ENCODE assay signal across 7 cellular contexts in genomic region chr1:8611634-8612521, GRCh38.
DNase-seq lines count a peak whose midpoint lies in the region; ATAC-seq, FAIRE-seq and TF ChIP-seq lines count a peak whose summit lies in the region.
"Not testable (repeated sequence)": the region's sequence is repeated elsewhere in the genome, so short reads cannot be mapped to it uniquely, and the experiment has no call there.

No MANE protein-coding gene starts in this region.

- H3K4me2 ChIP-seq in PC-3 (ENCODE audit: low read length); neural progenitor cell: not testable (repeated sequence)

- not testable (repeated sequence) for H3K4me3 ChIP-seq in CD4-positive, CD25-positive, alpha-beta regulatory T cell (ENCODE audit: low read depth, low read length); PC-3 (ENCODE audit: low read length); bronchial epithelial cell (ENCODE audit: low read depth, low read length); neural progenitor cell

- not testable (repeated sequence) for H3K9me2 ChIP-seq in PC-3 (replicated peaks; ENCODE audit: low read length)

- H3K9me3 ChIP-seq in CD4-positive, CD25-positive, alpha-beta regulatory T cell (ENCODE audit: control insufficient read depth in 2 of 2, low read length in 2 of 2); PC-3 (ENCODE audit: low read length); neural progenitor cell (ENCODE audit: low read depth): not testable (repeated sequence)

- not testable (repeated sequence) for H2AFZ ChIP-seq in PC-3 (ENCODE audit: low read length); neural progenitor cell (replicated peaks)

- peaks cover 18% of the 10 kb centered on the region for H3K36me3 Mint-ChIP-seq in CD4-positive, CD25-positive, alpha-beta regulatory T cell
- H3K36me3 Mint-ChIP-seq in activated CD4-positive, alpha-beta memory T cell treated with anti-CD3 and anti-CD28 coated beads, Interleukin-2, amount 10 ng/mL, durations not matched to agents 7 days and 5 days (ENCODE audit: low read depth): peaks cover 30% of the 10 kb centered on the region
- peaks cover 15% of the 10 kb centered on the region for H3K36me3 Mint-ChIP-seq in neural progenitor cell

- H3K27ac ChIP-seq in CD4-positive, CD25-positive, alpha-beta regulatory T cell (ENCODE audit: insufficient read depth, low read length, poor library complexity, severe bottlenecking); PC-3 (ENCODE audit: low read length); neural progenitor cell: not testable (repeated sequence)

- peaks cover 2 to 16% (median 10%) of the 10 kb centered on the region in 4 donors for H3K4me1 Mint-ChIP-seq in CD4-positive, CD25-positive, alpha-beta regulatory T cell
- H3K4me1 Mint-ChIP-seq in activated CD4-positive, alpha-beta memory T cell treated with anti-CD3 and anti-CD28 coated beads, Interleukin-2, amount 10 ng/mL, durations not matched to agents 7 days and 5 days: peaks cover 25% of the 10 kb centered on the region
- not testable (repeated sequence) for H3K4me1 Mint-ChIP-seq in neural progenitor cell

- POLR2A ChIA-PET in PC-3 (lab: Charles Lee; ENCODE audit: unreplicated experiment): interaction anchor here (0.6 kb wide), 1 partner anchor 9 kb away, joined by 5 read pairs; no protein-coding TSS in a partner anchor
- POLR2A ChIA-PET in activated CD4-positive, alpha-beta memory T cell treated with anti-CD3 and anti-CD28 coated beads, Interleukin-2, amount 10 ng/mL, durations not matched to agents 7 days and 5 days (lab: Charles Lee): interaction anchor here (1.2 kb wide), 1 partner anchor 9 kb away, joined by 3 read pairs; no protein-coding TSS in a partner anchor

- H4K20me1 ChIP-seq in PC-3 (ENCODE audit: low read length): not testable (repeated sequence)
- peaks cover 52% of the 10 kb centered on the region for H4K20me1 ChIP-seq in neural progenitor cell (ENCODE audit: low read depth)

- not testable (repeated sequence) for H3K9me3 Mint-ChIP-seq in CD4-positive, CD25-positive, alpha-beta regulatory T cell; activated CD4-positive, alpha-beta memory T cell treated with anti-CD3 and anti-CD28 coated beads, Interleukin-2, amount 10 ng/mL, durations not matched to agents 7 days and 5 days; neural progenitor cell

- H3K4me1 ChIP-seq in CD4-positive, CD25-positive, alpha-beta regulatory T cell (ENCODE audit: control insufficient read depth, insufficient read depth, low read length, poor library complexity, severe bottlenecking); PC-3 (ENCODE audit: insufficient read depth, low read length); neural progenitor cell: not testable (repeated sequence)

- intact Hi-C loops in PC-3 (cut with micrococcal nuclease): not testable (repeated sequence)

- not testable (repeated sequence) for H3K36me3 ChIP-seq in CD4-positive, CD25-positive, alpha-beta regulatory T cell (ENCODE audit: control insufficient read depth, insufficient read depth, low read length); PC-3 (ENCODE audit: low read depth, low read length); bronchial epithelial cell (ENCODE audit: control insufficient read depth, insufficient read depth, low read length); neural progenitor cell

- not testable (repeated sequence) for H3K27me3 Mint-ChIP-seq in CD4-positive, CD25-positive, alpha-beta regulatory T cell; activated CD4-positive, alpha-beta memory T cell treated with anti-CD3 and anti-CD28 coated beads, Interleukin-2, amount 10 ng/mL, durations not matched to agents 7 days and 5 days; neural progenitor cell (ENCODE audit: insufficient read depth, low read depth)

- H3K9ac ChIP-seq in PC-3 (ENCODE audit: low read length); neural progenitor cell: not testable (repeated sequence)

- peak overlapping the region in 2 of 3 donors; percentile 62 to 71 for H3K27ac Mint-ChIP-seq in CD4-positive, CD25-positive, alpha-beta regulatory T cell
- peak overlapping the region; percentile 76 for H3K27ac Mint-ChIP-seq in activated CD4-positive, alpha-beta memory T cell treated with anti-CD3 and anti-CD28 coated beads, Interleukin-2, amount 10 ng/mL, durations not matched to agents 7 days and 5 days
- H3K27ac Mint-ChIP-seq in neural progenitor cell: peak overlapping the region; percentile 31

- not testable (repeated sequence) for H3K27me3 ChIP-seq in CD4-positive, CD25-positive, alpha-beta regulatory T cell (ENCODE audit: control insufficient read depth, insufficient read depth, low read length); PC-3 (ENCODE audit: low read length); bronchial epithelial cell (ENCODE audit: control insufficient read depth, insufficient read depth, low read length); neural progenitor cell

- ATAC-seq in CD4-positive, CD25-positive, alpha-beta regulatory T cell (ENCODE audit: low read depth in 2 of 2): not testable (repeated sequence)
- peak; percentile 24; the same call in 1 of the 2 replicates for ATAC-seq in PC-3

- CTCF ChIA-PET in PC-3 (lab: Charles Lee): interaction anchor here (0.6 kb wide), 1 partner anchor 9 kb away, joined by 3 read pairs; no protein-coding TSS in a partner anchor
- CTCF ChIA-PET in activated CD4-positive, alpha-beta memory T cell treated with anti-CD3 and anti-CD28 coated beads, Interleukin-2, amount 10 ng/mL, durations not matched to agents 7 days and 5 days (lab: Charles Lee): not testable (repeated sequence)

- not testable (repeated sequence) for H3K79me2 ChIP-seq in PC-3 (ENCODE audit: low read length)
- H3K79me2 ChIP-seq in neural progenitor cell (ENCODE audit: low read depth): peaks cover 66% of the 10 kb centered on the region

- not testable (repeated sequence) for BruUV-seq in PC-3 (replicated peaks; lab: Mats Ljungman, UMichigan)

- not testable (repeated sequence) for TF ChIP-seq CTCF in PC-3 (conservative IDR thresholded peaks at IDR 0.05; ENCODE audit: low read depth, low read length); bronchial epithelial cell (IDR thresholded peaks at IDR 0.05; ENCODE audit: insufficient read depth, low read length, severe bottlenecking); neural progenitor cell (IDR thresholded peaks at IDR 0.05)

- H3K4me3 Mint-ChIP-seq in CD4-positive, CD25-positive, alpha-beta regulatory T cell; activated CD4-positive, alpha-beta memory T cell treated with anti-CD3 and anti-CD28 coated beads, Interleukin-2, amount 10 ng/mL, durations not matched to agents 7 days and 5 days; neural progenitor cell: not testable (repeated sequence)

- DNase-seq in CD4-positive, CD25-positive, alpha-beta regulatory T cell: peak in 1 of 3 donors; percentile 55
- peak; percentile 82 for DNase-seq in NCI-H1092 (lab: John Stamatoyannopoulos, UW)
- peak; percentile 29 for DNase-seq in NCI-H2171 treated with DMSO at 0.1 percent for 48 hours (lab: John Stamatoyannopoulos, UW)
- not testable (repeated sequence) for DNase-seq in PC-3; activated CD4-positive, alpha-beta memory T cell treated with anti-CD3 and anti-CD28 coated beads, Interleukin-2, amount 10 ng/mL, durations not matched to agents 7 days and 5 days; bronchial epithelial cell (ENCODE audit: low read depth); neural progenitor cell (ENCODE audit: low spot score)

- H3F3A ChIP-seq in PC-3 (ENCODE audit: low read length, unreplicated experiment); neural progenitor cell (ENCODE audit: low read depth): not testable (repeated sequence)

- FAIRE-seq in bronchial epithelial cell (lab: Jason Lieb, UNC): peak; percentile 93
